29 cellular contexts compared by ENCODE assay signal in the genomic region with DNA sequence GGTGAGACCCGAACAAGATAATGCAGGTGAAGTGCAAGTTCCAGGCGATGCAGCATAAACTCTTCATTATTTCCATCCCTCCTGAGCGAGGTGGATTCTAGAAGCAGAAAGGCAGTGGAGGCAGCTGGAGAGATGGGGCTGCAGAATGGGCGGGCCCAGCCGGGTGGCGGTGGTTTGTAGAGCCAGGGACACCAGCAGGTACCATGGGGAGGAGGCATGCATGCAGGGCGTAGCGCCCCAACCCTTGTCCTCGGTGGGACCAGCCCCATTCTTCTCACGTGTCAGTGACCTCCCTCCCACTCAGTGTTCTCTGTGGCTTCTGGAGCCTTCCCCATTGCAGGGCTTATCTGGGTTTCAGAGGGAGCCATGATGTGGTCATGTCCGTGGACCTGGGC. TPM values are rescaled to one million over a fixed set of nuclear protein-coding genes. Genes with fewer than 3 reads are reported as not detected.
"Had no signal": no experiment of that assay in that cellular context is flagged by ENCODE, and none has a peak within 500 bp of the region (broad histone marks: within the 10 kb centered on the region; RNA-seq: fewer than 3 reads in every experiment).

No MANE protein-coding gene starts in this region.

- H3K27ac Mint-ChIP-seq: natural killer cell; stimulated activated naive B cell treated with anti-CD40 and anti-IgM and Interleukin-4, amounts not matched to agents 10 μg/mL and 1 μg/mL and 100 μg/mL, for 72 hours; stimulated activated naive CD8-positive, alpha-beta T cell treated with anti-CD3 and anti-CD28 coated beads, Interleukin-15, Interleukin-2, amounts not matched to agents 100 ng/mL and 50 ng/mL, for 24 hours had no signal

- H3K36me3 ChIP-seq: esophagus muscularis mucosa, gastroesophageal sphincter, heart left ventricle, left lung, lower lobe of right lung, ovary, thoracic aorta, tibial nerve, vagina had no signal

- H2AFZ ChIP-seq: hepatocyte had no signal

- H3K4me1 ChIP-seq: esophagus muscularis mucosa, foreskin keratinocyte, gastroesophageal sphincter, heart left ventricle, left lung, lower lobe of right lung, psoas muscle, tibial nerve, vagina had no signal

- H3K27ac ChIP-seq: coronary artery, esophagus muscularis mucosa, foreskin keratinocyte, gastroesophageal sphincter, heart left ventricle, hepatocyte, left lung, lower lobe of right lung, ovary, psoas muscle, skin epidermis, thoracic aorta, tibial nerve, vagina had no signal

- H3K79me2 ChIP-seq: hepatocyte had no signal

- H3K9me3 Mint-ChIP-seq: natural killer cell; stimulated activated naive CD8-positive, alpha-beta T cell treated with anti-CD3 and anti-CD28 coated beads, Interleukin-15, Interleukin-2, amounts not matched to agents 100 ng/mL and 50 ng/mL, for 24 hours had no signal

- H3K36me3 Mint-ChIP-seq: natural killer cell; stimulated activated naive B cell treated with anti-CD40 and anti-IgM and Interleukin-4, amounts not matched to agents 10 μg/mL and 1 μg/mL and 100 μg/mL, for 72 hours had no signal

- ATAC-seq: foreskin keratinocyte; gastroesophageal sphincter; left lung; lower lobe of right lung; natural killer cell; psoas muscle; right cardiac atrium; stimulated activated naive B cell treated with anti-CD40 and anti-IgM and Interleukin-4, amounts not matched to agents 10 μg/mL and 1 μg/mL and 100 μg/mL, for 72 hours had no signal

- H3K4me3 Mint-ChIP-seq: natural killer cell; stimulated activated naive B cell treated with anti-CD40 and anti-IgM and Interleukin-4, amounts not matched to agents 10 μg/mL and 1 μg/mL and 100 μg/mL, for 72 hours; stimulated activated naive CD8-positive, alpha-beta T cell treated with anti-CD3 and anti-CD28 coated beads, Interleukin-15, Interleukin-2, amounts not matched to agents 100 ng/mL and 50 ng/mL, for 24 hours had no signal

- H3K4me2 ChIP-seq: hepatocyte had no signal

- DNase-seq: dermis blood vessel endothelial cell; effector memory CD4-positive, alpha-beta T cell; foreskin keratinocyte; heart left ventricle; kidney; left lung; lower lobe of right lung; natural killer cell; occipital lobe; ovary; psoas muscle; right cardiac atrium; stimulated activated CD4-positive, alpha-beta T cell treated with anti-CD3 and anti-CD28 coated beads, Interleukin-15, amount 100 ng/mL, for 24 hours; stimulated activated CD4-positive, alpha-beta T cell treated with anti-CD3 and anti-CD28 coated beads, Interleukin-2, amount 100 ng/mL, for 48 hours; stimulated activated naive B cell treated with anti-CD40 and anti-IgM and Interleukin-4, amounts not matched to agents 10 μg/mL and 1 μg/mL and 100 μg/mL, for 72 hours had no signal

- H3K4me3 ChIP-seq: coronary artery, esophagus muscularis mucosa, gastroesophageal sphincter, heart left ventricle, hepatocyte, left lung, lower lobe of right lung, ovary, psoas muscle, skin epidermis, thoracic aorta, tibial nerve, vagina had no signal

- H3K27me3 ChIP-seq: foreskin keratinocyte, hepatocyte, ovary, tibial nerve, vagina had no signal

- H3K4me1 Mint-ChIP-seq: natural killer cell had no signal

- H3K9me3 ChIP-seq: esophagus muscularis mucosa, gastroesophageal sphincter, heart left ventricle, left lung, lower lobe of right lung, ovary, psoas muscle, thoracic aorta, tibial nerve, vagina had no signal

RNA-seq across cellular contexts. Expression of a gene that starts 38.0 kb away (rescaled TPM):
- total RNA-seq: dermis blood vessel endothelial cell, endothelial cell of umbilical vein, epithelial cell of proximal tubule, esophagus muscularis mucosa, fibroblast of lung, foreskin keratinocyte, kidney, left lung, lower lobe of right lung, mononuclear cell, natural killer cell, psoas muscle, renal cortical epithelial cell, thoracic aorta had no signal
- polyA plus RNA-seq: endothelial cell of umbilical vein, fibroblast of lung, foreskin keratinocyte, heart left ventricle had no signal
